ENCODE assay signal across 21 cellular contexts in genomic region chr7:86950360-86950759, GRCh38.
DNase-seq lines count a peak whose midpoint lies in the region; ATAC-seq and TF ChIP-seq lines count a peak whose summit lies in the region.
"Had no signal": no experiment of that assay in that cellular context is flagged by ENCODE, and none has a peak within 500 bp of the region (broad histone marks: within the 10 kb centered on the region; RNA-seq: fewer than 3 reads in every experiment).

No MANE protein-coding gene starts in this region.

- intact Hi-C loops in CD4-positive, alpha-beta T cell (cut with DNase I, micrococcal nuclease): no loop called here
- intact Hi-C loops in activated T-helper 2 cell treated with anti-CD3 and anti-CD28 coated beads, Interferon-gamma antibody, Interleukin-2, Interleukin-4, amounts not matched to agents 10 μg/mL and 5 μg/mL and 100 μg/mL, durations not matched to agents 14 hours and 24 hours and 36 hours (cut with micrococcal nuclease): no loop called here

- H3K27me3 ChIP-seq in CD4-positive, alpha-beta T cell (ENCODE audit: control insufficient read depth, insufficient read depth, low read length): no peaks in the 10 kb centered on the region
- H3K27me3 ChIP-seq in Peyer's patch: no peaks in the 10 kb centered on the region
- H3K27me3 ChIP-seq: neural progenitor cell, testis had no signal

- POLR2A ChIA-PET in CD4-positive, alpha-beta T cell (lab: Charles Lee): no interaction called here

- no peak for TF ChIP-seq CTCF in CD4-positive, alpha-beta T cell (IDR thresholded peaks at IDR 0.05)
- TF ChIP-seq CTCF in GM13977 (IDR thresholded peaks at IDR 0.05; ENCODE audit: extremely low read depth, insufficient read depth, missing control alignments) (peak; percentile 41), Peyer's patch (IDR thresholded peaks at IDR 0.05) (peak in 2 of 6 experiments; percentile 5 to 17)

- no peak overlapping the region for H3K4me3 Mint-ChIP-seq in CD4-positive, alpha-beta T cell
- H3K4me3 Mint-ChIP-seq in memory B cell (no peak overlapping the region), immature natural killer cell (no peak overlapping the region)
- no peak overlapping the region for H3K4me3 Mint-ChIP-seq in activated T-helper 2 cell treated with anti-CD3 and anti-CD28 coated beads, Interferon-gamma antibody, Interleukin-2, Interleukin-4, amounts not matched to agents 10 μg/mL and 5 μg/mL and 100 μg/mL, durations not matched to agents 14 hours and 24 hours and 36 hours (ENCODE audit: low read depth)
- H3K4me3 Mint-ChIP-seq: activated CD4-positive, alpha-beta T cell treated with anti-CD3 and anti-CD28 coated beads, Interleukin-2, amount 10 ng/mL, durations not matched to agents 7 days and 5 days; dendritic cell treated with granulocyte-macrophage colony-stimulating factor and Interleukin-4, amounts not matched to agents 40 ng/mL and 50 ng/mL, for 4 days; H9; neural progenitor cell had no signal

- DNase-seq in CD4-positive, alpha-beta T cell: no peak
- no peak for DNase-seq in GM13977 (ENCODE audit: low spot score)
- DNase-seq in Peyer's patch: peak in 2 of 3 donors; percentile 45 to 61
- peak; percentile 7 to 13 for DNase-seq in memory B cell (ENCODE audit: low spot score in 2 of 2)
- DNase-seq in immature natural killer cell: no peak
- DNase-seq in activated T-helper 2 cell treated with anti-CD3 and anti-CD28 coated beads, Interferon-gamma antibody, Interleukin-2, Interleukin-4, amounts not matched to agents 10 μg/mL and 5 μg/mL and 100 μg/mL, durations not matched to agents 14 hours and 24 hours and 36 hours (ENCODE audit: low spot score): no peak
- DNase-seq: activated CD4-positive, alpha-beta T cell treated with anti-CD3 and anti-CD28 coated beads, Interleukin-2, amount 10 ng/mL, durations not matched to agents 7 days and 5 days; activated gamma-delta T cell; DMS153; H9; KBM-7; NCI-H1048; NCI-H524; Right ventricle myocardium superior; small intestine; testis had no signal

- H3K4me3 ChIP-seq in Peyer's patch: no peak overlapping the region
- H3K4me3 ChIP-seq: neural progenitor cell, testis had no signal

- in situ Hi-C loops in GM13977 (cut with MboI; ENCODE audit: low pct_unique_long_range_greater_than_20kb, low sequenced_read_pairs, unreplicated experiment): no loop called here

- no peak overlapping the region for H3K27ac ChIP-seq in CD4-positive, alpha-beta T cell (ENCODE audit: low read depth, low read length)
- H3K27ac ChIP-seq in Peyer's patch: no peak overlapping the region
- H3K27ac ChIP-seq: C4-2B, testis had no signal

- no peak overlapping the region for H3K27ac Mint-ChIP-seq in CD4-positive, alpha-beta T cell
- H3K27ac Mint-ChIP-seq in memory B cell (no peak overlapping the region), immature natural killer cell (no peak overlapping the region)
- no peak overlapping the region for H3K27ac Mint-ChIP-seq in activated T-helper 2 cell treated with anti-CD3 and anti-CD28 coated beads, Interferon-gamma antibody, Interleukin-2, Interleukin-4, amounts not matched to agents 10 μg/mL and 5 μg/mL and 100 μg/mL, durations not matched to agents 14 hours and 24 hours and 36 hours
- H3K27ac Mint-ChIP-seq: activated CD4-positive, alpha-beta T cell treated with anti-CD3 and anti-CD28 coated beads, Interleukin-2, amount 10 ng/mL, durations not matched to agents 7 days and 5 days; dendritic cell treated with granulocyte-macrophage colony-stimulating factor and Interleukin-4, amounts not matched to agents 40 ng/mL and 50 ng/mL, for 4 days; neural progenitor cell had no signal

- H3K36me3 ChIP-seq in Peyer's patch: no peaks in the 10 kb centered on the region
- H3K36me3 ChIP-seq: neural progenitor cell had no signal

- no peaks in the 10 kb centered on the region for H3K36me3 Mint-ChIP-seq in CD4-positive, alpha-beta T cell (ENCODE audit: low read depth)
- peaks cover 2% of the 10 kb centered on the region for H3K36me3 Mint-ChIP-seq in memory B cell
- H3K36me3 Mint-ChIP-seq in immature natural killer cell: no peaks in the 10 kb centered on the region
- no peaks in the 10 kb centered on the region for H3K36me3 Mint-ChIP-seq in activated T-helper 2 cell treated with anti-CD3 and anti-CD28 coated beads, Interferon-gamma antibody, Interleukin-2, Interleukin-4, amounts not matched to agents 10 μg/mL and 5 μg/mL and 100 μg/mL, durations not matched to agents 14 hours and 24 hours and 36 hours (ENCODE audit: low read depth)

- H3K4me1 Mint-ChIP-seq in CD4-positive, alpha-beta T cell (ENCODE audit: low read depth): no peaks in the 10 kb centered on the region
- H3K4me1 Mint-ChIP-seq in memory B cell (peaks cover 23% of the 10 kb centered on the region), immature natural killer cell (no peaks in the 10 kb centered on the region)
- no peaks in the 10 kb centered on the region for H3K4me1 Mint-ChIP-seq in activated T-helper 2 cell treated with anti-CD3 and anti-CD28 coated beads, Interferon-gamma antibody, Interleukin-2, Interleukin-4, amounts not matched to agents 10 μg/mL and 5 μg/mL and 100 μg/mL, durations not matched to agents 14 hours and 24 hours and 36 hours (ENCODE audit: low read depth)

- peak; percentile 63 for ATAC-seq in CD4-positive, alpha-beta T cell (ENCODE audit: poor library complexity)
- ATAC-seq in memory B cell (ENCODE audit: low read depth) (peak; percentile 60), HG03095 (IDR thresholded peaks at IDR 0.05; ENCODE audit: unreplicated experiment) (no peak), HG02870 (IDR thresholded peaks at IDR 0.05; ENCODE audit: unreplicated experiment) (no peak)

- no peaks in the 10 kb centered on the region for H3K9me3 ChIP-seq in CD4-positive, alpha-beta T cell (ENCODE audit: control insufficient read depth, low read length)
- H3K9me3 ChIP-seq in Peyer's patch: no peaks in the 10 kb centered on the region
- H3K9me3 ChIP-seq: testis had no signal

- no peak for TF ChIP-seq POLR2A in Peyer's patch (IDR thresholded peaks at IDR 0.05)

- H3K27me3 Mint-ChIP-seq in CD4-positive, alpha-beta T cell: no peaks in the 10 kb centered on the region
- H3K27me3 Mint-ChIP-seq in memory B cell (peaks cover 2% of the 10 kb centered on the region), immature natural killer cell (ENCODE audit: low read depth in 3 of 3) (peaks cover 0 to 7% (median 0%) of the 10 kb centered on the region in 3 donors)
- H3K27me3 Mint-ChIP-seq in activated T-helper 2 cell treated with anti-CD3 and anti-CD28 coated beads, Interferon-gamma antibody, Interleukin-2, Interleukin-4, amounts not matched to agents 10 μg/mL and 5 μg/mL and 100 μg/mL, durations not matched to agents 14 hours and 24 hours and 36 hours (ENCODE audit: low read depth): peaks cover 2% of the 10 kb centered on the region
- H3K27me3 Mint-ChIP-seq: activated CD4-positive, alpha-beta T cell treated with anti-CD3 and anti-CD28 coated beads, Interleukin-2, amount 10 ng/mL, durations not matched to agents 7 days and 5 days; dendritic cell treated with granulocyte-macrophage colony-stimulating factor and Interleukin-4, amounts not matched to agents 40 ng/mL and 50 ng/mL, for 4 days had no signal

- no peaks in the 10 kb centered on the region for H3K4me1 ChIP-seq in Peyer's patch
- H3K4me1 ChIP-seq: testis had no signal

- CTCF ChIA-PET in CD4-positive, alpha-beta T cell (lab: Charles Lee): no interaction called here

- H3K9me3 Mint-ChIP-seq in CD4-positive, alpha-beta T cell: no peaks in the 10 kb centered on the region
- no peaks in the 10 kb centered on the region for H3K9me3 Mint-ChIP-seq in memory B cell
- H3K9me3 Mint-ChIP-seq in immature natural killer cell: no peaks in the 10 kb centered on the region
- no peaks in the 10 kb centered on the region for H3K9me3 Mint-ChIP-seq in activated T-helper 2 cell treated with anti-CD3 and anti-CD28 coated beads, Interferon-gamma antibody, Interleukin-2, Interleukin-4, amounts not matched to agents 10 μg/mL and 5 μg/mL and 100 μg/mL, durations not matched to agents 14 hours and 24 hours and 36 hours
- H3K9me3 Mint-ChIP-seq: activated CD4-positive, alpha-beta T cell treated with anti-CD3 and anti-CD28 coated beads, Interleukin-2, amount 10 ng/mL, durations not matched to agents 7 days and 5 days; dendritic cell treated with granulocyte-macrophage colony-stimulating factor and Interleukin-4, amounts not matched to agents 40 ng/mL and 50 ng/mL, for 4 days; H9; neural progenitor cell had no signal

Comparison
In these comparisons a context has a peak if more than half of its experiments do, and no peak if none do; other contexts are left out.
1. ATAC-seq: peak in CD4-positive, alpha-beta T cell (single experiment) and memory B cell (single experiment); none in HG03095 (single experiment) and HG02870 (single experiment).
2. DNase-seq: peak in Peyer's patch (2 of 3) and memory B cell (2 of 2); none in CD4-positive, alpha-beta T cell (0 of 10), GM13977 (single experiment), immature natural killer cell (0 of 3) and activated T-helper 2 cell treated with anti-CD3 and anti-CD28 coated beads, Interferon-gamma antibody, Interleukin-2, Interleukin-4, amounts not matched to agents 10 μg/mL and 5 μg/mL and 100 μg/mL, durations not matched to agents 14 hours and 24 hours and 36 hours (single experiment).